8 cellular contexts compared by ENCODE assay signal in genomic region chr6:16130932-16131387, GRCh38. TPM values are rescaled to one million over a fixed set of nuclear protein-coding genes. Genes with fewer than 3 reads are reported as not detected.
DNase-seq lines count a peak whose midpoint lies in the region; ATAC-seq and TF ChIP-seq lines count a peak whose summit lies in the region.

No MANE protein-coding gene starts in this region.

- H3K36me3 ChIP-seq in mucosa of descending colon (ENCODE audit: low read depth) (no peaks in the 10 kb centered on the region), aorta (ENCODE audit: control insufficient read depth in 1 of 2, insufficient read depth in 2 of 2, low read length in 1 of 2) (no peaks in the 10 kb centered on the region)

- DNase-seq in stimulated activated naive CD4-positive, alpha-beta T cell (lab: John Stamatoyannopoulos, UW) = peak in 5 of 6 experiments; percentile 23 to 84 (median 77)
- DNase-seq in stimulated activated naive CD4-positive, alpha-beta T cell treated with Interleukin-2 at 50 U/mL for 16 hours (lab: John Stamatoyannopoulos, UW) = no peak
- peak; percentile 65 for DNase-seq in HCEC 1CT
- DNase-seq in LNCaP clone FGC (ENCODE audit: low read depth) = peak; percentile 70
- DNase-seq in T1000 (lab: John Stamatoyannopoulos, UW) = peak; percentile 5
- DNase-seq in epithelial cell of prostate (ENCODE audit: low read depth, low spot score) = no peak
- DNase-seq in mucosa of descending colon = peak in 1 of 3 donors; percentile 87
- no peak for DNase-seq in aorta

- H3K4me1 ChIP-seq in mucosa of descending colon (ENCODE audit: low read depth) = peaks cover 44% of the 10 kb centered on the region
- peaks cover 3 to 5% of the 10 kb centered on the region in 2 donors for H3K4me1 ChIP-seq in aorta (ENCODE audit: control insufficient read depth in 1 of 2, insufficient read depth in 2 of 2, low read length in 2 of 2)

- TF ChIP-seq CTCF in LNCaP clone FGC (IDR thresholded peaks at IDR 0.05; ENCODE audit: control insufficient read depth, extremely low read depth, insufficient read depth) = no peak
- no peak for TF ChIP-seq CTCF in mucosa of descending colon (IDR thresholded peaks at IDR 0.05)

- 0% methylated on average over 3 of the region's 3 CpGs for WGBS in aorta, 2 donors

- ATAC-seq in mucosa of descending colon = peak; percentile 66
- peak; percentile 76 for ATAC-seq in aorta (ENCODE audit: low FRiP score)

- intact Hi-C loops in mucosa of descending colon (cut with DNase I, micrococcal nuclease) = no loop called here
- intact Hi-C loops in aorta (cut with DNase I) = loop anchor here in 1 of 2 donors (5.0 kb wide), 1 partner anchor 51 kb away; no protein-coding TSS in a partner anchor

- H3K27ac ChIP-seq in epithelial cell of prostate (peak overlapping the region; percentile 51), aorta (ENCODE audit: low read depth in 1 of 2, low read length in 2 of 2) (peak overlapping the region; percentile 39 to 98)

- H3K9me3 ChIP-seq in mucosa of descending colon (no peaks in the 10 kb centered on the region), aorta (ENCODE audit: control insufficient read depth, low read length) (no peaks in the 10 kb centered on the region)

- H3K27me3 ChIP-seq in aorta (ENCODE audit: control insufficient read depth in 1 of 2, insufficient read depth in 2 of 2, low read length in 1 of 2) = peaks cover 0 to 2% of the 10 kb centered on the region in 2 donors

- H3K4me3 ChIP-seq in LNCaP clone FGC (ENCODE audit: low read depth, low read length) = peak overlapping the region; percentile 90
- peak overlapping the region; percentile 0 for H3K4me3 ChIP-seq in mucosa of descending colon
- peak overlapping the region; percentile 90 to 98 for H3K4me3 ChIP-seq in aorta (ENCODE audit: low read length in 2 of 2)

RNA-seq across cellular contexts. Expression of gene MYLIP, which starts 2.1 kb away (rescaled TPM):
- total RNA-seq in mucosa of descending colon (10 to 100 TPM; 22.7 to 64.4 (median 40.3) TPM), aorta (10 to 100 TPM; 35.1 to 43.9 TPM)
- polyA plus RNA-seq in aorta = 10 to 100 TPM; 57.3 to 57.6 TPM

Comparison
In these comparisons a context has a peak if more than half of its experiments do, and no peak if none do; other contexts are left out.
1. DNase-seq: peak in stimulated activated naive CD4-positive, alpha-beta T cell (5 of 6), HCEC 1CT (single experiment), LNCaP clone FGC (single experiment) and T1000 (single experiment); none in stimulated activated naive CD4-positive, alpha-beta T cell treated with Interleukin-2 at 50 U/mL for 16 hours (single experiment), epithelial cell of prostate (single experiment) and aorta (0 of 2).
2. H3K4me3 ChIP-seq: peak in every context shown above with its lines; median percentile 94 in aorta; 90 in LNCaP clone FGC; 0 in mucosa of descending colon.